8 cellular contexts compared by ENCODE assay signal in genomic region chr12:122951979-122952892, GRCh38. TPM values are rescaled to one million over a fixed set of nuclear protein-coding genes. Genes with fewer than 3 reads are reported as not detected.
DNase-seq lines count a peak whose midpoint lies in the region; ATAC-seq and TF ChIP-seq lines count a peak whose summit lies in the region.

No MANE protein-coding gene starts in this region.

- no peaks in the 10 kb centered on the region for H3K36me3 Mint-ChIP-seq in activated CD4-positive, alpha-beta T cell treated with anti-CD3 and anti-CD28 coated beads, Interleukin-2, amount 10 ng/mL, durations not matched to agents 24 days and 14 days (ENCODE audit: low read depth)

- peaks cover 6% of the 10 kb centered on the region for H3K4me1 Mint-ChIP-seq in activated CD4-positive, alpha-beta T cell treated with anti-CD3 and anti-CD28 coated beads, Interleukin-2, amount 10 ng/mL, durations not matched to agents 24 days and 14 days

- no peaks in the 10 kb centered on the region for H3K27me3 ChIP-seq in lung (ENCODE audit: control insufficient read depth, insufficient read depth)

- H3K36me3 ChIP-seq in lung (ENCODE audit: control insufficient read depth in 2 of 2, insufficient read depth in 2 of 2, low read length in 2 of 2) = no peaks in the 10 kb centered on the region

- ATAC-seq in HG02870 (IDR thresholded peaks at IDR 0.05; ENCODE audit: unreplicated experiment) (peak; percentile 63), lung (ENCODE audit: insufficient read depth, low FRiP score) (peak; percentile 92), HG03139 (IDR thresholded peaks at IDR 0.05; ENCODE audit: unreplicated experiment) (no peak)

- intact Hi-C loops in activated CD4-positive, alpha-beta T cell treated with anti-CD3 and anti-CD28 coated beads, Interleukin-2, amount 10 ng/mL, durations not matched to agents 24 days and 14 days (cut with micrococcal nuclease) = loop anchor here (1.0 kb wide), 2 partner anchors 92 to 159 kb away; no protein-coding TSS in a partner anchor

- 71% methylated on average over 12 of the region's 12 CpGs for WGBS in lung, 2 donors

- peaks cover 0 to 6% of the 10 kb centered on the region in 2 donors for H3K4me1 ChIP-seq in lung (ENCODE audit: control insufficient read depth in 2 of 2, insufficient read depth in 2 of 2, low read length in 2 of 2)

- no peaks in the 10 kb centered on the region for H3K9me3 Mint-ChIP-seq in activated CD4-positive, alpha-beta T cell treated with anti-CD3 and anti-CD28 coated beads, Interleukin-2, amount 10 ng/mL, durations not matched to agents 24 days and 14 days

- H3K9me3 ChIP-seq in lung (ENCODE audit: control insufficient read depth in 2 of 2, insufficient read depth in 1 of 2, low read length in 1 of 2) = no peaks in the 10 kb centered on the region

- TF ChIP-seq CTCF in GM12873 (IDR thresholded peaks at IDR 0.05; ENCODE audit: insufficient read depth, low read depth, low read length, missing control alignments) (peak; percentile 98), lung (IDR thresholded peaks at IDR 0.05; ENCODE audit: control extremely low read depth, extremely low read depth) (peak; percentile 97)

- H3K4me3 Mint-ChIP-seq in activated CD4-positive, alpha-beta T cell treated with anti-CD3 and anti-CD28 coated beads, Interleukin-2, amount 10 ng/mL, durations not matched to agents 24 days and 14 days = no peak overlapping the region

- H3K4me3 ChIP-seq in lung = no peak overlapping the region

- no peaks in the 10 kb centered on the region for H3K27me3 Mint-ChIP-seq in activated CD4-positive, alpha-beta T cell treated with anti-CD3 and anti-CD28 coated beads, Interleukin-2, amount 10 ng/mL, durations not matched to agents 24 days and 14 days

- H3K27ac ChIP-seq in lung (ENCODE audit: low read depth in 1 of 2, low read length in 1 of 2) = no peak overlapping the region

- DNase-seq in NCI-H226 = peak; percentile 54
- DNase-seq in activated CD4-positive, alpha-beta T cell treated with anti-CD3 and anti-CD28 coated beads, Interleukin-2, amount 10 ng/mL, durations not matched to agents 24 days and 14 days = peak; percentile 92
- DNase-seq in dedifferentiated amniotic fluid mesenchymal stem cell (ENCODE audit: extremely low spot score) = peak; percentile 58
- DNase-seq in lung (ENCODE audit: low spot score) = peak; percentile 79
- DNase-seq in stimulated activated CD8-positive, alpha-beta memory T cell treated with anti-CD3 and anti-CD28 coated beads, Interleukin-12 subunit alpha, Interleukin-12 subunit beta, amount 100 ng/mL, for 4 hours (ENCODE audit: low read depth) = peak; percentile 44

- H3K27ac Mint-ChIP-seq in activated CD4-positive, alpha-beta T cell treated with anti-CD3 and anti-CD28 coated beads, Interleukin-2, amount 10 ng/mL, durations not matched to agents 24 days and 14 days = no peak overlapping the region

RNA-seq across cellular contexts. Expression of gene ABCB9, which starts 14.0 kb away (rescaled TPM):
- total RNA-seq in activated CD4-positive, alpha-beta T cell treated with anti-CD3 and anti-CD28 coated beads, Interleukin-2, amount 10 ng/mL, durations not matched to agents 24 days and 14 days = 3.7 and 4.1 TPM in 2 replicates
- 1 to 10 TPM; 6.7 to 7.5 TPM for total RNA-seq in lung
- 1 to 10 TPM; 2.7 to 2.9 TPM for polyA plus RNA-seq in lung

RNA-seq across cellular contexts. Expression of gene OGFOD2, which starts 22.8 kb away (rescaled TPM):
- 22.7 and 23.4 TPM in 2 replicates for total RNA-seq in activated CD4-positive, alpha-beta T cell treated with anti-CD3 and anti-CD28 coated beads, Interleukin-2, amount 10 ng/mL, durations not matched to agents 24 days and 14 days
- 10 to 100 TPM; 11.4 to 30.1 TPM for total RNA-seq in lung
- 10 to 100 TPM; 17.3 to 19.7 TPM for polyA plus RNA-seq in lung

RNA-seq across cellular contexts. Expression of gene ARL6IP4, which starts 28.2 kb away (rescaled TPM):
- total RNA-seq in activated CD4-positive, alpha-beta T cell treated with anti-CD3 and anti-CD28 coated beads, Interleukin-2, amount 10 ng/mL, durations not matched to agents 24 days and 14 days = 150 and 160 TPM in 2 replicates
- total RNA-seq in lung = 100 to 1,000 TPM in 1 of 2 donors, 10 to 100 TPM in 1; 83.6 to 186 TPM
- 100 to 1,000 TPM; 197 to 354 TPM for polyA plus RNA-seq in lung

RNA-seq across cellular contexts. Expression of gene VPS37B, which starts 56.3 kb away (rescaled TPM):
- total RNA-seq in activated CD4-positive, alpha-beta T cell treated with anti-CD3 and anti-CD28 coated beads, Interleukin-2, amount 10 ng/mL, durations not matched to agents 24 days and 14 days = 9.2 and 9.5 TPM in 2 replicates
- total RNA-seq in lung = 10 to 100 TPM; 43.1 to 44.1 TPM
- polyA plus RNA-seq in lung = 10 to 100 TPM; 31.0 to 41.5 TPM
